6 cellular contexts compared by ENCODE assay signal in genomic region chr17:42553866-42554249, GRCh38. TPM values are rescaled to one million over a fixed set of nuclear protein-coding genes. Genes with fewer than 3 reads are reported as not detected.
DNase-seq lines count a peak whose midpoint lies in the region; ATAC-seq, FAIRE-seq and TF ChIP-seq lines count a peak whose summit lies in the region.

No MANE protein-coding gene starts in this region.

- 3% methylated on average over 13 of the region's 16 CpGs for WGBS in K562 (ENCODE audit: insufficient coverage, low coverage, missing lambda C conversion rate)

- in situ Hi-C loops in K562 (cut with MboI) = no loop called here

- peaks cover 18 to 39% of the 10 kb centered on the region in 2 experiments; a peak in 4 of 5 replicates for H3K4me1 ChIP-seq in K562 (replicated peaks in 1 of 2; ENCODE audit: control insufficient read depth in 2 of 2, insufficient read depth in 2 of 2, low read length in 2 of 2)

- peak overlapping the region; percentile 82 to 91 for H3K27ac Mint-ChIP-seq in natural killer cell

- peak overlapping the region; percentile 96 for H3K4me2 ChIP-seq in K562 (ENCODE audit: insufficient read depth, low read length)

- H3K36me3 Mint-ChIP-seq in natural killer cell = no peaks in the 10 kb centered on the region

- H3K4me3 ChIP-seq in K562 = peak overlapping the region; percentile 87

- TF ChIP-seq RAD21 in K562 (CRISPR knock-in tag; conservative IDR thresholded peaks at IDR 0.05 in 1 of 2, IDR thresholded peaks at IDR 0.05 in 1 of 2) = no peak

- H3K36me3 ChIP-seq in K562 (ENCODE audit: control insufficient read depth, insufficient read depth, low read length) = peaks cover 4% of the 10 kb centered on the region; the same call in 1 of the 3 replicates

- POLR2A ChIA-PET in K562 (lab: Yijun Ruan, JAX) = interaction anchor here (0.5 to 1.3 kb wide), 4 partner anchors 16 to 280 kb away, joined by 3 to 4 read pairs (median 3); partner anchors contain the start of gene NAGLU

- H3K9ac ChIP-seq in K562 (ENCODE audit: insufficient read depth in 1 of 2, low read depth in 2 of 2, low read length in 2 of 2) = peak overlapping the region; percentile 66 to 100

- intact Hi-C loops in K562 (cut with micrococcal nuclease) (no loop called here), natural killer cell (cut with micrococcal nuclease) (loop anchor here (2.0 kb wide), 1 partner anchor 17 kb away; the partner anchor contains the start of gene NAGLU)

- H3K27ac ChIP-seq in K562 (ENCODE audit: extremely low read depth, low read depth, low read length) = peak overlapping the region; percentile 91

- H3K79me2 ChIP-seq in K562 (ENCODE audit: control insufficient read depth, insufficient read depth, low read length) = peaks cover 26% of the 10 kb centered on the region

- no peaks in the 10 kb centered on the region for H3K27me3 ChIP-seq in K562 (ENCODE audit: control insufficient read depth in 2 of 2, insufficient read depth in 2 of 2, low read length in 2 of 2)

- H3K9me3 ChIP-seq in K562 (replicated peaks; ENCODE audit: control insufficient read depth, insufficient read depth, low read depth, low read length) = no peaks in the 10 kb centered on the region

- TF ChIP-seq CTCF in K562 (IDR thresholded peaks at IDR 0.05 in 2 of 3, conservative IDR thresholded peaks at IDR 0.05 in 1 of 3; ENCODE audit: insufficient read depth in 2 of 3, low read depth in 1 of 3, low read length in 3 of 3) (no peak), natural killer cell (IDR thresholded peaks at IDR 0.05) (no peak)

- no peaks in the 10 kb centered on the region for H3K9me3 Mint-ChIP-seq in natural killer cell

- no peaks in the 10 kb centered on the region for H3K9me1 ChIP-seq in K562 (ENCODE audit: control insufficient read depth, insufficient read depth, low read length)

- ATAC-seq in HG02642 (IDR thresholded peaks at IDR 0.05; ENCODE audit: poor library complexity, unreplicated experiment) (peak; percentile 3), K562 (no peak), natural killer cell (peak in 1 of 3 donors; percentile 16), HG03108 (IDR thresholded peaks at IDR 0.05; ENCODE audit: unreplicated experiment) (no peak)

- no peak for TF ChIP-seq EP300 in K562 (IDR thresholded peaks at IDR 0.05; ENCODE audit: low read length)

- DNase-seq in K562 (ENCODE audit: extremely low read depth in 1 of 4, low spot score in 3 of 4) (no peak), natural killer cell (no peak), NCI-H2227 (lab: John Stamatoyannopoulos, UW; ENCODE audit: unreplicated experiment) (no peak), H4 (ENCODE audit: low spot score) (no peak)

- no peaks in the 10 kb centered on the region for H4K20me1 ChIP-seq in K562 (replicated peaks; ENCODE audit: control insufficient read depth, insufficient read depth, low read length)

- no peak for FAIRE-seq in K562 (lab: Jason Lieb, UNC)

- CTCF ChIA-PET in K562 (lab: Yijun Ruan, JAX; ENCODE audit: low intra/inter-chr PET ratio) = no interaction called here

- H3K4me1 Mint-ChIP-seq in natural killer cell = peaks cover 16 to 41% of the 10 kb centered on the region in 2 donors

- peak overlapping the region; percentile 91 for H3K4me3 Mint-ChIP-seq in natural killer cell

- no peaks in the 10 kb centered on the region for H3K27me3 Mint-ChIP-seq in natural killer cell (ENCODE audit: low read depth in 2 of 2)

- no peak for TF ChIP-seq POLR2A in K562 (conservative IDR thresholded peaks at IDR 0.05)

- H2AFZ ChIP-seq in K562 (ENCODE audit: low read depth, low read length) = peak overlapping the region; percentile 85

- no TSS peak for BruUV-seq in K562 (replicated peaks; lab: Mats Ljungman, UMichigan)

RNA-seq across cellular contexts. Expression of gene HSD17B1, which starts 1.1 kb away (rescaled TPM):
- 3.9 and 8.6 TPM in 2 replicates for total RNA-seq in K562 (2011; cell fraction: chromatin; rRNA removed; ENCODE audit: low replicate concordance)
- 9.5 TPM in 2 replicates for total RNA-seq in K562 (2011; cell fraction: nucleolus; rRNA removed)
- 5.4 and 5.5 TPM in 2 replicates for total RNA-seq in K562 (2011; cell fraction: nucleoplasm; rRNA removed)
- total RNA-seq in K562 (2014; rRNA removed) = 21.1 and 25.0 TPM in 2 replicates
- 1.1 and 1.3 TPM in 2 replicates for total RNA-seq in K562 (2014; rRNA removed; fragmentation: Illumina TruSeq; extraction: Trizol)
- total RNA-seq in K562 (2015; rRNA removed; fragmentation: Illumina TruSeq; extraction: Trizol) = 6.7 and 7.1 TPM in 2 replicates
- total RNA-seq in K562 (2021) = 12.9 and 13.9 TPM in 2 replicates
- polyA plus RNA-seq in K562 (2011; rRNA removed) = 3.6 and 5.3 TPM in 2 replicates
- polyA plus RNA-seq in K562 (2011; cell fraction: cytosol; rRNA removed) = 6.4 and 18.6 TPM in 2 replicates
- 3.8 and 8.0 TPM in 2 replicates for polyA plus RNA-seq in K562 (2011; cell fraction: nucleus; rRNA removed)
- polyA plus RNA-seq in K562 (2012) = 10.9 and 13.0 TPM in 2 replicates
- polyA plus RNA-seq in K562 (2014; fragmentation: Illumina TruSeq; extraction: Trizol) = 1.6 and 7.0 TPM in 2 replicates
- under 1 TPM; 0.55 to 0.73 TPM for polyA plus RNA-seq in K562 (2014; fragmentation: Nextera tagmentation; extraction: Ambion mirVana)
- 17.0 and 17.3 TPM in 2 replicates for polyA plus RNA-seq in K562 (2014; rRNA removed)
- polyA minus RNA-seq in K562 (2011; rRNA and poly(A)+ RNA removed) = 0.66 and 0.84 TPM in 2 replicates
- polyA minus RNA-seq in K562 (2011; cell fraction: cytosol; rRNA and poly(A)+ RNA removed) = 4.9 and 8.0 TPM in 2 replicates
- 2.3 and 2.7 TPM in 2 replicates for polyA minus RNA-seq in K562 (2011; cell fraction: nucleus; rRNA and poly(A)+ RNA removed)
- 1 to 10 TPM in 2 of 3 donors, under 1 TPM in 1; 0.68 to 1.6 (median 1.2) TPM for total RNA-seq in natural killer cell
- 0.47 and 0.48 TPM in 2 replicates for total RNA-seq in H4 (2014; rRNA removed; shearing (Covaris generic))

RNA-seq across cellular contexts. Expression of gene COASY, which starts 8.1 kb away (rescaled TPM):
- total RNA-seq in K562 (2011; cell fraction: chromatin; rRNA removed; ENCODE audit: low replicate concordance) = 117 and 276 TPM in 2 replicates
- 148 and 164 TPM in 2 replicates for total RNA-seq in K562 (2011; cell fraction: nucleolus; rRNA removed)
- 145 and 162 TPM in 2 replicates for total RNA-seq in K562 (2011; cell fraction: nucleoplasm; rRNA removed)
- total RNA-seq in K562 (2014; rRNA removed) = 43.5 and 62.9 TPM in 2 replicates
- total RNA-seq in K562 (2014; rRNA removed; fragmentation: Illumina TruSeq; extraction: Trizol) = 33.3 and 43.2 TPM in 2 replicates
- 25.4 and 32.0 TPM in 2 replicates for total RNA-seq in K562 (2015; rRNA removed; fragmentation: Illumina TruSeq; extraction: Trizol)
- total RNA-seq in K562 (2021) = 167 and 175 TPM in 2 replicates
- 38.7 and 58.6 TPM in 2 replicates for polyA plus RNA-seq in K562 (2011; rRNA removed)
- 34.8 and 93.5 TPM in 2 replicates for polyA plus RNA-seq in K562 (2011; cell fraction: cytosol; rRNA removed)
- polyA plus RNA-seq in K562 (2011; cell fraction: nucleus; rRNA removed) = 262 and 432 TPM in 2 replicates
- 137 and 160 TPM in 2 replicates for polyA plus RNA-seq in K562 (2012)
- 99.8 and 139 TPM in 2 replicates for polyA plus RNA-seq in K562 (2014; fragmentation: Illumina TruSeq; extraction: Trizol)
- 10 to 100 TPM; 62.3 to 80.6 TPM for polyA plus RNA-seq in K562 (2014; fragmentation: Nextera tagmentation; extraction: Ambion mirVana)
- 80.5 and 95.2 TPM in 2 replicates for polyA plus RNA-seq in K562 (2014; rRNA removed)
- 19.9 and 27.4 TPM in 2 replicates for polyA minus RNA-seq in K562 (2011; rRNA and poly(A)+ RNA removed)
- polyA minus RNA-seq in K562 (2011; cell fraction: cytosol; rRNA and poly(A)+ RNA removed) = 39.1 and 51.2 TPM in 2 replicates
- polyA minus RNA-seq in K562 (2011; cell fraction: nucleus; rRNA and poly(A)+ RNA removed) = 39.4 and 40.0 TPM in 2 replicates
- total RNA-seq in natural killer cell = 10 to 100 TPM; 61.1 to 67.8 (median 62.3) TPM
- 26.8 and 31.9 TPM in 2 replicates for total RNA-seq in H4 (2014; rRNA removed; shearing (Covaris generic))

RNA-seq across cellular contexts. Expression of gene MLX, which starts 13.0 kb away (rescaled TPM):
- total RNA-seq in K562 (2011; cell fraction: chromatin; rRNA removed; ENCODE audit: low replicate concordance) = 94.6 and 259 TPM in 2 replicates
- 158 and 168 TPM in 2 replicates for total RNA-seq in K562 (2011; cell fraction: nucleolus; rRNA removed)
- 148 and 161 TPM in 2 replicates for total RNA-seq in K562 (2011; cell fraction: nucleoplasm; rRNA removed)
- total RNA-seq in K562 (2014; rRNA removed) (42.9 and 51.6 TPM in 2 replicates), K562 (2014; rRNA removed; fragmentation: Illumina TruSeq; extraction: Trizol) (41.2 and 45.4 TPM in 2 replicates), K562 (2015; rRNA removed; fragmentation: Illumina TruSeq; extraction: Trizol) (47.6 and 48.6 TPM in 2 replicates), K562 (2021) (50.0 and 55.1 TPM in 2 replicates), natural killer cell (10 to 100 TPM; 38.9 to 58.2 (median 42.6) TPM)
- polyA plus RNA-seq in K562 (2011; rRNA removed) (41.8 and 58.9 TPM in 2 replicates), K562 (2014; fragmentation: Illumina TruSeq; extraction: Trizol) (71.5 and 84.2 TPM in 2 replicates), K562 (2014; fragmentation: Nextera tagmentation; extraction: Ambion mirVana) (100 to 1,000 TPM in 1 of 2 experiments, 10 to 100 TPM in 1; 82.7 to 100 TPM), K562 (2014; rRNA removed) (71.3 and 82.0 TPM in 2 replicates)
- polyA plus RNA-seq in K562 (2011; cell fraction: cytosol; rRNA removed) = 35.1 and 46.5 TPM in 2 replicates
- 76.8 and 145 TPM in 2 replicates for polyA plus RNA-seq in K562 (2011; cell fraction: nucleus; rRNA removed)
- 46.8 and 71.4 TPM in 2 replicates for polyA plus RNA-seq in K562 (2012)
- polyA minus RNA-seq in K562 (2011; rRNA and poly(A)+ RNA removed) = 42.5 and 66.7 TPM in 2 replicates
- 16.9 and 28.1 TPM in 2 replicates for polyA minus RNA-seq in K562 (2011; cell fraction: cytosol; rRNA and poly(A)+ RNA removed)
- 36.9 and 49.1 TPM in 2 replicates for polyA minus RNA-seq in K562 (2011; cell fraction: nucleus; rRNA and poly(A)+ RNA removed)
- 23.2 and 31.9 TPM in 2 replicates for total RNA-seq in H4 (2014; rRNA removed; shearing (Covaris generic))

RNA-seq across cellular contexts. Expression of gene NAGLU, which starts 17.8 kb away (rescaled TPM):
- 16.1 and 63.4 TPM in 2 replicates for total RNA-seq in K562 (2011; cell fraction: chromatin; rRNA removed; ENCODE audit: low replicate concordance)
- total RNA-seq in K562 (2011; cell fraction: nucleolus; rRNA removed) = 75.0 and 82.4 TPM in 2 replicates
- 39.3 and 45.6 TPM in 2 replicates for total RNA-seq in K562 (2011; cell fraction: nucleoplasm; rRNA removed)
- 13.9 and 14.0 TPM in 2 replicates for total RNA-seq in K562 (2014; rRNA removed)
- total RNA-seq in K562 (2014; rRNA removed; fragmentation: Illumina TruSeq; extraction: Trizol) = 2.6 and 3.6 TPM in 2 replicates
- 9.3 and 10.7 TPM in 2 replicates for total RNA-seq in K562 (2015; rRNA removed; fragmentation: Illumina TruSeq; extraction: Trizol)
- 18.0 and 21.5 TPM in 2 replicates for total RNA-seq in K562 (2021)
- polyA plus RNA-seq in K562 (2011; rRNA removed) = 8.5 and 8.6 TPM in 2 replicates
- polyA plus RNA-seq in K562 (2011; cell fraction: cytosol; rRNA removed) = 7.8 and 21.4 TPM in 2 replicates
- polyA plus RNA-seq in K562 (2011; cell fraction: nucleus; rRNA removed) = 29.1 and 66.7 TPM in 2 replicates
- polyA plus RNA-seq in K562 (2012) = 10.6 and 14.8 TPM in 2 replicates
- polyA plus RNA-seq in K562 (2014; fragmentation: Illumina TruSeq; extraction: Trizol) = 6.2 and 12.7 TPM in 2 replicates
- polyA plus RNA-seq in K562 (2014; fragmentation: Nextera tagmentation; extraction: Ambion mirVana) = under 1 TPM; 0.04 to 0.21 TPM
- 17.2 and 20.8 TPM in 2 replicates for polyA plus RNA-seq in K562 (2014; rRNA removed)
- 2.3 and 6.4 TPM in 2 replicates for polyA minus RNA-seq in K562 (2011; rRNA and poly(A)+ RNA removed)
- 3.2 and 8.1 TPM in 2 replicates for polyA minus RNA-seq in K562 (2011; cell fraction: cytosol; rRNA and poly(A)+ RNA removed)
- 17.4 and 22.3 TPM in 2 replicates for polyA minus RNA-seq in K562 (2011; cell fraction: nucleus; rRNA and poly(A)+ RNA removed)
- 10 to 100 TPM; 34.8 to 44.3 (median 36.4) TPM for total RNA-seq in natural killer cell
- total RNA-seq in H4 (2014; rRNA removed; shearing (Covaris generic)) = 18.7 and 35.1 TPM in 2 replicates

RNA-seq across cellular contexts. Expression of gene PSMC3IP, which starts 23.7 kb away (rescaled TPM):
- total RNA-seq in K562 (2011; cell fraction: chromatin; rRNA removed; ENCODE audit: low replicate concordance) = 63.5 and 83.8 TPM in 2 replicates
- 39.0 and 45.4 TPM in 2 replicates for total RNA-seq in K562 (2011; cell fraction: nucleolus; rRNA removed)
- total RNA-seq in K562 (2011; cell fraction: nucleoplasm; rRNA removed) = 59.4 and 78.8 TPM in 2 replicates
- 46.7 and 50.8 TPM in 2 replicates for total RNA-seq in K562 (2014; rRNA removed)
- 28.1 and 31.6 TPM in 2 replicates for total RNA-seq in K562 (2014; rRNA removed; fragmentation: Illumina TruSeq; extraction: Trizol)
- 26.2 and 27.9 TPM in 2 replicates for total RNA-seq in K562 (2015; rRNA removed; fragmentation: Illumina TruSeq; extraction: Trizol)
- total RNA-seq in K562 (2021) = 29.3 and 34.4 TPM in 2 replicates
- polyA plus RNA-seq in K562 (2011; rRNA removed) = 25.6 and 32.8 TPM in 2 replicates
- polyA plus RNA-seq in K562 (2011; cell fraction: cytosol; rRNA removed) = 11.3 and 14.9 TPM in 2 replicates
- polyA plus RNA-seq in K562 (2011; cell fraction: nucleus; rRNA removed) = 96.3 and 104 TPM in 2 replicates
- polyA plus RNA-seq in K562 (2012) = 33.2 and 36.0 TPM in 2 replicates
- polyA plus RNA-seq in K562 (2014; fragmentation: Illumina TruSeq; extraction: Trizol) = 48.3 and 50.5 TPM in 2 replicates
- 10 to 100 TPM; 13.8 to 16.0 TPM for polyA plus RNA-seq in K562 (2014; fragmentation: Nextera tagmentation; extraction: Ambion mirVana)
- 64.0 and 65.6 TPM in 2 replicates for polyA plus RNA-seq in K562 (2014; rRNA removed)
- polyA minus RNA-seq in K562 (2011; rRNA and poly(A)+ RNA removed) = 17.9 and 20.6 TPM in 2 replicates
- polyA minus RNA-seq in K562 (2011; cell fraction: cytosol; rRNA and poly(A)+ RNA removed) = 4.3 and 7.2 TPM in 2 replicates
- 24.5 and 27.0 TPM in 2 replicates for polyA minus RNA-seq in K562 (2011; cell fraction: nucleus; rRNA and poly(A)+ RNA removed)
- 1 to 10 TPM; 5.0 to 6.2 (median 5.7) TPM for total RNA-seq in natural killer cell
- total RNA-seq in H4 (2014; rRNA removed; shearing (Covaris generic)) = 11.9 and 12.6 TPM in 2 replicates
